Comparison of ENCODE assay signal across 9 cellular contexts in genomic region chr21:38984982-38985422, GRCh38.
DNase-seq lines count a peak whose midpoint lies in the region; ATAC-seq, FAIRE-seq and TF ChIP-seq lines count a peak whose summit lies in the region.
"Had no signal": no experiment of that assay in that cellular context is flagged by ENCODE, and none has a peak within 500 bp of the region (broad histone marks: within the 10 kb centered on the region; RNA-seq: fewer than 3 reads in every experiment).

No MANE protein-coding gene starts in this region.

- H2AFZ ChIP-seq in fibroblast of lung (ENCODE audit: low read length) (no peak overlapping the region), smooth muscle cell (ENCODE audit: low read depth) (no peak overlapping the region)

- peak overlapping the region; percentile 81 for H3K4me2 ChIP-seq in fibroblast of lung (ENCODE audit: extremely low read depth, insufficient read depth, low read length)
- peak overlapping the region; percentile 47 for H3K4me2 ChIP-seq in smooth muscle cell

- H3K79me2 ChIP-seq in fibroblast of lung (ENCODE audit: control insufficient read depth, insufficient read depth, low read length) (no peaks in the 10 kb centered on the region), smooth muscle cell (ENCODE audit: low read depth) (no peaks in the 10 kb centered on the region)

- ATAC-seq in GM19467 (IDR thresholded peaks at IDR 0.05; ENCODE audit: unreplicated experiment): no peak

- WGBS in smooth muscle cell (ENCODE audit: low lambda C conversion rate): 44% methylated on average over 9 of the region's 9 CpGs

- peak; percentile 92 for FAIRE-seq in RCC 7860 (lab: Jason Lieb, UNC)
- FAIRE-seq: colon had no signal

- H3K9me3 ChIP-seq in fibroblast of lung (ENCODE audit: control insufficient read depth, insufficient read depth, low read depth, low read length): no peaks in the 10 kb centered on the region
- no peaks in the 10 kb centered on the region for H3K9me3 ChIP-seq in smooth muscle cell (replicated peaks; ENCODE audit: low read depth)

- peaks cover 38% of the 10 kb centered on the region for H3F3A ChIP-seq in smooth muscle cell (ENCODE audit: low read depth)

- TF ChIP-seq CTCF in fibroblast of lung (conservative IDR thresholded peaks at IDR 0.05 in 1 of 2, IDR thresholded peaks at IDR 0.05 in 1 of 2; ENCODE audit: low read depth in 1 of 2, low read length in 2 of 2) (no peak), smooth muscle cell (IDR thresholded peaks at IDR 0.05; ENCODE audit: borderline replicate concordance, insufficient read depth, poor library complexity, severe bottlenecking) (no peak)

- H3K4me1 ChIP-seq in fibroblast of lung (ENCODE audit: control insufficient read depth, extremely low read depth, insufficient read depth, low read length) (peaks cover 46% of the 10 kb centered on the region), smooth muscle cell (ENCODE audit: low read depth) (peaks cover 44% of the 10 kb centered on the region)

- H3K36me3 ChIP-seq in fibroblast of lung (ENCODE audit: control insufficient read depth, insufficient read depth, low read length) (no peaks in the 10 kb centered on the region), smooth muscle cell (ENCODE audit: low read depth) (no peaks in the 10 kb centered on the region)

- H3K9ac ChIP-seq in fibroblast of lung (ENCODE audit: insufficient read depth, low read length) (no peak overlapping the region), smooth muscle cell (ENCODE audit: low read depth) (no peak overlapping the region)

- H4K20me1 ChIP-seq in fibroblast of lung (ENCODE audit: control insufficient read depth, extremely low read depth, insufficient read depth, low read length): no peaks in the 10 kb centered on the region
- no peaks in the 10 kb centered on the region for H4K20me1 ChIP-seq in smooth muscle cell (ENCODE audit: low read depth)

- peak; percentile 85 for DNase-seq in H4 (ENCODE audit: low spot score)
- peak; percentile 85 for DNase-seq in RCC 7860 (ENCODE audit: low spot score)
- peak; percentile 92 to 96 for DNase-seq in fibroblast of lung (ENCODE audit: low read depth in 2 of 2)
- DNase-seq in smooth muscle cell (lab: John Stamatoyannopoulos, UW; ENCODE audit: unreplicated experiment): no peak
- DNase-seq in NCI-H748 (lab: John Stamatoyannopoulos, UW; ENCODE audit: unreplicated experiment): no peak
- DNase-seq in GM19240 (ENCODE audit: insufficient read length, low spot score): no peak
- DNase-seq in NCI-H774 (lab: John Stamatoyannopoulos, UW): no peak

- H3K4me3 ChIP-seq in fibroblast of lung (replicated peaks in 1 of 4; ENCODE audit: control extremely low read depth in 1 of 4, insufficient read depth in 1 of 4, low read depth in 3 of 4, low read length in 4 of 4): no peak overlapping the region
- no peak overlapping the region for H3K4me3 ChIP-seq in smooth muscle cell

- H3K27ac ChIP-seq in fibroblast of lung (ENCODE audit: insufficient read depth, low read length): peak overlapping the region; percentile 71
- peak overlapping the region; percentile 54 for H3K27ac ChIP-seq in smooth muscle cell (ENCODE audit: low read depth)

- no peaks in the 10 kb centered on the region for H3K27me3 ChIP-seq in fibroblast of lung (ENCODE audit: control insufficient read depth, insufficient read depth, low read length)
- no peaks in the 10 kb centered on the region for H3K27me3 ChIP-seq in smooth muscle cell (ENCODE audit: low read depth)

Comparison
In these comparisons a context has a peak if more than half of its experiments do, and no peak if none do; other contexts are left out.
1. DNase-seq: peak in H4 (single experiment), RCC 7860 (single experiment) and fibroblast of lung (2 of 2); none in smooth muscle cell (single experiment), NCI-H748 (single experiment), GM19240 (single experiment) and NCI-H774 (single experiment).